ENCODE assay signal across 8 cellular contexts in the genomic region with DNA sequence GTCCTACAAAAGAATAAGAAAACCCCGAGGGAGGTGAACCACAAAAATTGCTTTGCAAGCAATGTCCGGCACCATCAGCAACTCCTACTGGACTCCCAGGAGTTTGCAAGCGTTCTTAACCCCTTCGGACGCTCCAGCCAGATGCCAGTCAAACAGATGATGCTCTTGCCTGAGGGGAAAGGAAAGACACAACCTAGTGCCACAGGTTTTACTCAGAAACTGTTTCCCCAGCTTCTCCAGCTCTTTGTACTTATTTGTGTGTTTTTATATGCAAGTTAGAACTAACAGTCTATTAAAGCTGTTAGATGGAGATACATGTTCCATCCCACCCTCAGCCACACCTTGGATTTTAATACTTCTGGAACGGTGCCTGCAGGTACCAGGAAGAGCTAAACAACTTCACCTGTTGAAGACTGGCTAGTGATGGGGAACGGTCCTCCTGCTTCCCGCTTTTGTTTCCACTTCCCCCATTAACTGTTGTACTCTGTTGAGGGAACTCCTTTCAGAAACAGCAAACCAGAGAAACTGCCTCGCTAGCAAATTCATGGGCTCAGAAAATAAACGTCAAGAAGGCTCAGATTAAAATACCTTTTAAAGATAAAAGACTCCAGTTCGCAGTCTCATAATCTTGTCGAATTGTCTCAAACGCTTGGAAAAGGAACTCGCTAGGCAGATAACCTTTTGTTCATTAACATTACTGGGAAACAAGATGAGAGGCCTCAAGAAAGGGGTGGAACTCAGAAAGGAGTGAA. TPM values are rescaled to one million over a fixed set of nuclear protein-coding genes. Genes with fewer than 3 reads are reported as not detected.
A peak's percentile ranks its signal among the peaks of the same experiment; 100 is the strongest.
DNase-seq lines count a peak whose midpoint lies in the region; ATAC-seq, FAIRE-seq and TF ChIP-seq lines count a peak whose summit lies in the region.

No MANE protein-coding gene starts in this region.

- POLR2A ChIA-PET in A549 (lab: Yijun Ruan, JAX) = interaction anchor here (0.5 to 2.0 kb wide), 11 partner anchors 10 to 255 kb away, joined by 3 to 14 read pairs (median 3); partner anchors contain the start of genes DDHD1 and GNPNAT1

- H3K27ac ChIP-seq in A549 (peak overlapping the region; percentile 90 to 97), iPS-20b (ENCODE audit: low read length) (peak overlapping the region; percentile 77)

- H3K9ac ChIP-seq in iPS-20b (ENCODE audit: low read depth, low read length) = peak overlapping the region; percentile 92

- TF ChIP-seq EP300 in A549 (IDR thresholded peaks at IDR 0.05) = no peak

- 44% methylated on average over 14 of the region's 14 CpGs for WGBS in A549 (ENCODE audit: missing lambda C conversion rate)

- H3K27me3 ChIP-seq in GM06990 (replicated peaks; ENCODE audit: control insufficient read depth, insufficient read depth, low read length) (no peaks in the 10 kb centered on the region; the same call in 1 of the 2 replicates), iPS-20b (ENCODE audit: insufficient read depth, low read length) (no peaks in the 10 kb centered on the region)

- no peak for TF ChIP-seq POLR2A in A549 (IDR thresholded peaks at IDR 0.05; ENCODE audit: low read length)

- H3K4me2 ChIP-seq in A549 = peak overlapping the region; percentile 69

- FAIRE-seq in A549 (lab: Jason Lieb, UNC) = peak; percentile 46

- CTCF ChIA-PET in A549 (lab: Yijun Ruan, JAX) = interaction anchor here (0.8 to 3.1 kb wide), 13 partner anchors 10 to 129 kb away, joined by 3 to 23 read pairs (median 4); no protein-coding TSS in a partner anchor

- H3K4me3 ChIP-seq in A549 (peak overlapping the region; percentile 87), GM06990 (replicated peaks; ENCODE audit: low read depth, low read length) (peak overlapping the region; percentile 86), iPS-20b (ENCODE audit: low read length) (peak overlapping the region; percentile 75), skeletal muscle cell (ENCODE audit: low read depth, low read length) (peak overlapping the region; percentile 81)

- DNase-seq in A549 (ENCODE audit: low read depth in 1 of 2, low spot score in 1 of 2) (peak; percentile 79 to 85), GM06990 (ENCODE audit: extremely low read depth, insufficient read length) (no peak), NCI-H748 (lab: John Stamatoyannopoulos, UW; ENCODE audit: unreplicated experiment) (peak; percentile 79), brain pericyte (ENCODE audit: low read depth, low spot score) (peak; percentile 60), skeletal muscle cell (ENCODE audit: low read depth) (peak; percentile 59)
- no peak for DNase-seq in central memory CD4-positive, alpha-beta T cell

- H3K4me1 ChIP-seq in A549 = peaks cover 25% of the 10 kb centered on the region
- peaks cover 43% of the 10 kb centered on the region for H3K4me1 ChIP-seq in iPS-20b (ENCODE audit: insufficient read depth, low read length)

- TF ChIP-seq RAD21 in A549 (conservative IDR thresholded peaks at IDR 0.05 in 1 of 2, IDR thresholded peaks at IDR 0.05 in 1 of 2) = peak in 1 of 2 experiments; percentile 32; a peak in 2 of 5 replicates

- TF ChIP-seq CTCF in A549 (IDR thresholded peaks at IDR 0.05) = peak; percentile 34; the same call in 1 of the 3 replicates
- no peak for TF ChIP-seq CTCF in GM06990 (IDR thresholded peaks at IDR 0.05; ENCODE audit: insufficient read depth, low read length, poor library complexity, severe bottlenecking)

- H3K36me3 ChIP-seq in GM06990 (ENCODE audit: control insufficient read depth, insufficient read depth, low read length) (no peaks in the 10 kb centered on the region), iPS-20b (ENCODE audit: insufficient read depth, low read depth, low read length) (peaks cover 16% of the 10 kb centered on the region)

- H3K9me3 ChIP-seq in A549 (no peaks in the 10 kb centered on the region), iPS-20b (ENCODE audit: insufficient read depth, low read depth, low read length) (no peaks in the 10 kb centered on the region)

- ATAC-seq in A549 = peak; percentile 68 to 80
- no peak for ATAC-seq in GM21447 (IDR thresholded peaks at IDR 0.05; ENCODE audit: unreplicated experiment)

TF ChIP-seq in A549, 52 proteins besides CTCF, POLR2A, EP300 and RAD21:
- no peak for TF ChIP-seq CHD2 (IDR thresholded peaks at IDR 0.05; ENCODE audit: low read length, partially characterized antibody)
- peak; percentile 87 for TF ChIP-seq MAFK (IDR thresholded peaks at IDR 0.05; ENCODE audit: partially characterized antibody)
- no peak for TF ChIP-seq RNF2 (IDR thresholded peaks at IDR 0.05; ENCODE audit: borderline replicate concordance, low read depth)
- no peak for TF ChIP-seq TFCP2L1 (CRISPR knock-in tag; IDR thresholded peaks at IDR 0.05)
- no peak for TF ChIP-seq HOXB13 (CRISPR knock-in tag; IDR thresholded peaks at IDR 0.05; ENCODE audit: low read depth)
- TF ChIP-seq FOSL2 (IDR thresholded peaks at IDR 0.05) = no peak
- TF ChIP-seq FOSL2 (CRISPR knock-in tag; IDR thresholded peaks at IDR 0.05) = no peak
- 0 out of 2 replicates have a peak, but pooled peaks have one; percentile 2 for TF ChIP-seq MAZ (IDR thresholded peaks at IDR 0.05; ENCODE audit: borderline replicate concordance, low read depth, low read length)
- no peak for TF ChIP-seq ESRRA (IDR thresholded peaks at IDR 0.05; ENCODE audit: borderline replicate concordance, low read length)

RNA-seq across cellular contexts. Expression of gene FERMT2, which starts 1.1 kb away (rescaled TPM):
- polyA plus RNA-seq in A549 (2011; rRNA removed) = 76.6 and 102 TPM in 2 replicates
- 25.4 and 25.5 TPM in 2 replicates for polyA plus RNA-seq in A549 (2012; cell fraction: cytosol; rRNA removed)
- polyA plus RNA-seq in A549 (2012; cell fraction: nucleus; rRNA removed) = 18.2 and 22.7 TPM in 2 replicates
- 42.9 to 46.8 TPM (median 44.1 TPM) in 3 replicates for polyA plus RNA-seq in A549 (2017; fragmentation: RNase III; extraction: RNeasy Plus Mini Kit Qiagen cat#74134 plus additional on column Dnase treatment)
- polyA minus RNA-seq in A549 (2011; rRNA and poly(A)+ RNA removed) = 28.6 and 28.7 TPM in 2 replicates

Comparison
In these comparisons a context has a peak if more than half of its experiments do, and no peak if none do; other contexts are left out.
1. DNase-seq: peak in A549 (2 of 2), NCI-H748 (single experiment), brain pericyte (single experiment) and skeletal muscle cell (single experiment); none in GM06990 (single experiment) and central memory CD4-positive, alpha-beta T cell (single experiment).
2. Peak in every context shown above with its lines, with median percentiles within 50 percentile points of each other: H3K4me3 ChIP-seq.